18 cellular contexts compared by ENCODE assay signal in the genomic region with DNA sequence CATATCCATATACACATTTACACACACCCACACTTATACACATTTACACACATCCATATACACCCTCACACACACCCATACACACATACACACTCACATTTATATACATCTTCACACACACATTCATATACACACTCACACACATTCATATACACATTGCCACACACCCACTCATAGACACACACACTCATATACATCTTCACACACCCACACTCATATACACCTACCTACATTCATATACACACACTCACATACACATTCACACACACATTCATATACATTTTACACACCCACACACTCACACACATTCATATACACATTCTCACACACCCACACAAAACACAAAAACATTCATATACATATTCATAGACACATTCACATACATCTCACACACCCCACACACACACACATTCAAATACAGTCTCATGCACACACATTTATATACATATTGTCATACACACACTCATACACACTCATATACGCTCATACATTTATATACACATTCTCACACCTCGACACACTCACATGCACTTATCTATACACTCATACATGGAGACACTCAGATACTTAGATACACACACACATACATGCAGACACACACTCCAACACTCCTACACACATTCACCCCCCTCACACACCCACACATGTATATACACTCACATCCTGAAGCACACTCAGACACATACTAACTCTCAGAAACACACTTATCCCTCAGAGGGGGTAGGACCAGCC.
DNase-seq lines count a peak whose midpoint lies in the region; ATAC-seq, FAIRE-seq and TF ChIP-seq lines count a peak whose summit lies in the region.
"Had no signal": no experiment of that assay in that cellular context is flagged by ENCODE, and none has a peak within 500 bp of the region (broad histone marks: within the 10 kb centered on the region; RNA-seq: fewer than 3 reads in every experiment).

No MANE protein-coding gene starts in this region.

- H2AFZ ChIP-seq in HepG2 (ENCODE audit: low read length) (no peak overlapping the region), H1 (ENCODE audit: low read length) (no peak overlapping the region)

- H3K9ac ChIP-seq in HepG2 (ENCODE audit: insufficient read depth, low read depth, low read length) (no peak overlapping the region), H1 (replicated peaks in 1 of 4; ENCODE audit: extremely low read depth in 1 of 4, low read depth in 3 of 4, low read length in 3 of 4) (no peak overlapping the region)

- peak overlapping the region; percentile 99 for H2AK5ac ChIP-seq in H1 (ENCODE audit: low read depth, low read length)

- no peak for TF ChIP-seq POLR2A in HepG2 (IDR thresholded peaks at IDR 0.05; ENCODE audit: insufficient read depth in 1 of 2, low read depth in 2 of 2, low read length in 2 of 2)
- TF ChIP-seq POLR2A in right lobe of liver (IDR thresholded peaks at IDR 0.05) = no peak
- TF ChIP-seq POLR2A in H1 (IDR thresholded peaks at IDR 0.05; ENCODE audit: control extremely low read depth in 1 of 2, low read depth in 2 of 2, low read length in 2 of 2) = no peak

- H3K4me1 ChIP-seq in HepG2 (ENCODE audit: insufficient read depth, low read length) (peaks cover 54% of the 10 kb centered on the region), right lobe of liver (peaks cover 0 to 14% (median 6%) of the 10 kb centered on the region in 4 donors), H1 (replicated peaks in 1 of 4; ENCODE audit: control insufficient read depth in 3 of 4, insufficient read depth in 4 of 4, low read length in 3 of 4) (peaks cover 9 to 27% (median 14%) of the 10 kb centered on the region in 4 experiments)
- no peaks in the 10 kb centered on the region for H3K4me1 ChIP-seq in naive thymus-derived CD4-positive, alpha-beta T cell (ENCODE audit: control insufficient read depth in 2 of 2, insufficient read depth in 2 of 2, low read length in 2 of 2)

- H3K27me3 ChIP-seq in HepG2 (ENCODE audit: control insufficient read depth in 1 of 2, insufficient read depth in 2 of 2, low read length in 2 of 2) (peaks cover 0 to 17% of the 10 kb centered on the region in 2 experiments; a peak in 4 of 5 replicates), right lobe of liver (no peaks in the 10 kb centered on the region), H1 (replicated peaks in 1 of 4; ENCODE audit: control insufficient read depth in 3 of 4, extremely low read depth in 1 of 4, insufficient read depth in 3 of 4, low read length in 3 of 4) (no peaks in the 10 kb centered on the region)
- no peaks in the 10 kb centered on the region for H3K27me3 ChIP-seq in naive thymus-derived CD4-positive, alpha-beta T cell (ENCODE audit: control insufficient read depth in 2 of 2, insufficient read depth in 2 of 2, low read length in 2 of 2)

- FAIRE-seq in HepG2 (lab: Jason Lieb, UNC) (no peak), H1 (lab: Jason Lieb, UNC) (no peak)
- FAIRE-seq: A204.1 had no signal

- H3K36me3 ChIP-seq in HepG2 (replicated peaks in 1 of 2; ENCODE audit: control insufficient read depth in 1 of 2, insufficient read depth in 2 of 2, low read length in 2 of 2) (no peaks in the 10 kb centered on the region), right lobe of liver (no peaks in the 10 kb centered on the region), H1 (ENCODE audit: control insufficient read depth in 2 of 4, insufficient read depth in 4 of 4, low read length in 3 of 4) (no peaks in the 10 kb centered on the region)
- H3K36me3 ChIP-seq in naive thymus-derived CD4-positive, alpha-beta T cell (ENCODE audit: control insufficient read depth in 2 of 3, insufficient read depth in 3 of 3, low read length in 3 of 3) = no peaks in the 10 kb centered on the region

- peak overlapping the region; percentile 18 for H4K91ac ChIP-seq in H1 (replicated peaks; ENCODE audit: insufficient read length, low read length)

- no peak overlapping the region for H3K23ac ChIP-seq in H1 (ENCODE audit: insufficient read length)

- no peak overlapping the region for H3K18ac ChIP-seq in H1 (ENCODE audit: extremely low read depth, low read length)

- no peak overlapping the region for H2BK5ac ChIP-seq in H1 (ENCODE audit: low read depth, low read length)

- peaks cover 0 to 17% (median 0%) of the 10 kb centered on the region in 7 donors for H3K4me1 Mint-ChIP-seq in naive thymus-derived CD4-positive, alpha-beta T cell

- 0 out of 2 replicates have a peak overlapping the region, but pooled peaks have one; percentile 1 for H4K8ac ChIP-seq in H1 (ENCODE audit: extremely low read depth, insufficient read depth, low read length)

- H3K79me2 ChIP-seq in HepG2 (ENCODE audit: insufficient read depth, low read length) = no peaks in the 10 kb centered on the region
- H3K79me2 ChIP-seq in H1 (ENCODE audit: control insufficient read depth in 1 of 2, insufficient read depth in 2 of 2, low read length in 2 of 2) = no peaks in the 10 kb centered on the region

- H3K36me3 Mint-ChIP-seq in naive thymus-derived CD4-positive, alpha-beta T cell = no peaks in the 10 kb centered on the region
- H3K36me3 Mint-ChIP-seq: CD4-positive, CD25-positive, alpha-beta regulatory T cell had no signal

- TF ChIP-seq EP300 in HepG2 (IDR thresholded peaks at IDR 0.05; ENCODE audit: low read depth in 2 of 2, low read length in 2 of 2) = no peak
- TF ChIP-seq EP300 in HepG2 (CRISPR knock-in tag; IDR thresholded peaks at IDR 0.05; ENCODE audit: borderline replicate concordance) = no peak
- no peak for TF ChIP-seq EP300 in H1 (IDR thresholded peaks at IDR 0.05; ENCODE audit: borderline replicate concordance in 1 of 2, low read depth in 2 of 2, low read length in 2 of 2)

- H3K27ac ChIP-seq in HepG2 (ENCODE audit: extremely low read length, insufficient read depth, low read length) = no peak overlapping the region
- H3K27ac ChIP-seq in right lobe of liver = no peak overlapping the region
- no peak overlapping the region for H3K27ac ChIP-seq in H1 (ENCODE audit: low read depth, low read length)
- no peak overlapping the region for H3K27ac ChIP-seq in naive thymus-derived CD4-positive, alpha-beta T cell (ENCODE audit: low read depth, low read length)
- H3K27ac ChIP-seq: HL-60 had no signal

- H2BK20ac ChIP-seq in H1 (ENCODE audit: low read length) = peak overlapping the region; percentile 34; the same call in 1 of the 2 replicates

- H3K4ac ChIP-seq in H1 (replicated peaks; ENCODE audit: insufficient read length, low read depth, low read length) = peak overlapping the region; percentile 54

- H3K56ac ChIP-seq in H1 (replicated peaks; ENCODE audit: insufficient read length, low read depth, low read length) = peak overlapping the region; percentile 97

- CTCF ChIA-PET in HepG2 (lab: Yijun Ruan, JAX; ENCODE audit: low intra/inter-chr PET ratio, low total read pairs) = no interaction called here
- CTCF ChIA-PET in H1 (lab: Charles Lee; ENCODE audit: partially characterized antibody) = interaction anchor here (10.0 kb wide), 1 partner anchor 20 kb away, joined by 112 read pairs; no protein-coding TSS in a partner anchor
- CTCF ChIA-PET in naive thymus-derived CD4-positive, alpha-beta T cell (lab: Charles Lee) = no interaction called here

- no peak overlapping the region for H3K27ac Mint-ChIP-seq in naive thymus-derived CD4-positive, alpha-beta T cell
- H3K27ac Mint-ChIP-seq: CD4-positive, CD25-positive, alpha-beta regulatory T cell had no signal

- no peaks in the 10 kb centered on the region for H3K9me3 Mint-ChIP-seq in naive thymus-derived CD4-positive, alpha-beta T cell

- peaks cover 0 to 12% (median 0%) of the 10 kb centered on the region in 5 donors for H3K27me3 Mint-ChIP-seq in naive thymus-derived CD4-positive, alpha-beta T cell

- intact Hi-C loops in HepG2 (cut with micrococcal nuclease; ENCODE audit: unreplicated experiment) (loop anchor here (5.0 kb wide), 1 partner anchor 53 kb away; no protein-coding TSS in a partner anchor), right lobe of liver (cut with DNase I) (no loop called here)
- intact Hi-C loops in naive thymus-derived CD4-positive, alpha-beta T cell (cut with micrococcal nuclease) = no loop called here

- no peaks in the 10 kb centered on the region for H3K9me3 ChIP-seq in HepG2 (ENCODE audit: low read length)
- H3K9me3 ChIP-seq in right lobe of liver = no peaks in the 10 kb centered on the region
- no peaks in the 10 kb centered on the region for H3K9me3 ChIP-seq in H1 (ENCODE audit: insufficient read depth in 2 of 2, low read depth in 1 of 2, low read length in 1 of 2)
- H3K9me3 ChIP-seq in naive thymus-derived CD4-positive, alpha-beta T cell (ENCODE audit: control insufficient read depth in 2 of 3, low read length in 3 of 3) = no peaks in the 10 kb centered on the region

- H3K14ac ChIP-seq in H1 (ENCODE audit: insufficient read length) = no peak overlapping the region

- H4K20me1 ChIP-seq in HepG2 (ENCODE audit: insufficient read depth, low read length) = no peaks in the 10 kb centered on the region
- H4K20me1 ChIP-seq in H1 (replicated peaks in 1 of 2; ENCODE audit: control insufficient read depth in 1 of 2, insufficient read depth in 2 of 2, low read length in 2 of 2) = peaks cover 0 to 3% of the 10 kb centered on the region in 2 experiments

- no peak overlapping the region for H4K5ac ChIP-seq in H1 (ENCODE audit: insufficient read length, low read depth, low read length)

- H2BK15ac ChIP-seq in H1 (ENCODE audit: low read length) = 0 out of 2 replicates have a peak overlapping the region, but pooled peaks have one; percentile 100

- BruUV-seq in HepG2 (replicated peaks; lab: Mats Ljungman, UMichigan) = no TSS peak

- ATAC-seq in HepG2 = no peak
- no peak for ATAC-seq in right lobe of liver
- peak; percentile 22 for ATAC-seq in naive thymus-derived CD4-positive, alpha-beta T cell
- no peak for ATAC-seq in GM18870 (IDR thresholded peaks at IDR 0.05; ENCODE audit: unreplicated experiment)
- no peak for ATAC-seq in HG03095 (IDR thresholded peaks at IDR 0.05; ENCODE audit: unreplicated experiment)

- POLR2A ChIA-PET in HepG2 (lab: Yijun Ruan, JAX) = no interaction called here
- POLR2A ChIA-PET in H1 (lab: Charles Lee; ENCODE audit: partially characterized antibody) = interaction anchor here (6.3 kb wide), 1 partner anchor 9 kb away, joined by 35 read pairs; no protein-coding TSS in a partner anchor
- POLR2A ChIA-PET in naive thymus-derived CD4-positive, alpha-beta T cell (lab: Charles Lee) = no interaction called here

- H3K23me2 ChIP-seq in H1 (ENCODE audit: low read depth, low read length) = peaks cover 13% of the 10 kb centered on the region

- H3K4me3 ChIP-seq in HepG2 (replicated peaks in 1 of 3; ENCODE audit: insufficient read depth in 1 of 3, low read depth in 2 of 3, low read length in 3 of 3) (no peak overlapping the region), right lobe of liver (no peak overlapping the region), H1 (ENCODE audit: extremely low read depth in 1 of 4, insufficient read depth in 2 of 4, low read depth in 3 of 4, low read length in 4 of 4) (no peak overlapping the region)
- H3K4me3 ChIP-seq in naive thymus-derived CD4-positive, alpha-beta T cell (ENCODE audit: low read length) = no peak overlapping the region

- DNase-seq in HepG2 (ENCODE audit: low spot score) (no peak), right lobe of liver (no peak), H1 (ENCODE audit: low read depth in 1 of 2, low spot score in 2 of 2) (no peak), KG1 (lab: John Stamatoyannopoulos, UW) (no peak)
- DNase-seq in naive thymus-derived CD4-positive, alpha-beta T cell = no peak
- DNase-seq: CD4-positive, CD25-positive, alpha-beta regulatory T cell; EL; GF-D8; NCI-H1694; NCI-H2081; NCI-H2171; NCI-H526; OCI-M1; SW 1271 had no signal

- TF ChIP-seq RAD21 in HepG2 (CRISPR knock-in tag; IDR thresholded peaks at IDR 0.05) (no peak), H1 (IDR thresholded peaks at IDR 0.05 in 1 of 2, conservative IDR thresholded peaks at IDR 0.05 in 1 of 2; ENCODE audit: low read depth in 2 of 2, low read length in 2 of 2) (no peak)

- peaks cover 3% of the 10 kb centered on the region; the same call in 1 of the 2 replicates for H3K79me1 ChIP-seq in H1 (ENCODE audit: low read depth, low read length)

- 30% methylated on average over 2 of the region's 2 CpGs for WGBS in HepG2 (ENCODE audit: low lambda C conversion rate)
- 93% methylated on average over 2 of the region's 2 CpGs for WGBS in right lobe of liver (ENCODE audit: insufficient coverage, low coverage, low lambda C conversion rate, missing lambda C conversion rate)
- WGBS in H1 (ENCODE audit: extremely low coverage in 1 of 2, insufficient coverage in 1 of 2, insufficient read length in 1 of 2, insufficient replicate concordance in 2 of 2, low coverage in 1 of 2, low lambda C conversion rate in 2 of 2, missing lambda C conversion rate in 1 of 2), 2 experiments = 85 to 100% methylated on average over 2 of the region's 2 CpGs

- H2BK120ac ChIP-seq in H1 (replicated peaks; ENCODE audit: low read depth, low read length) = no peak overlapping the region

- H3K4me2 ChIP-seq in HepG2 (ENCODE audit: low read depth, low read length) (no peak overlapping the region), H1 (ENCODE audit: insufficient read depth in 1 of 2, low read depth in 2 of 2, low read length in 2 of 2) (no peak overlapping the region)

- no peak overlapping the region for H2BK12ac ChIP-seq in H1 (ENCODE audit: low read depth, low read length)

- H3K4me3 Mint-ChIP-seq in naive thymus-derived CD4-positive, alpha-beta T cell = no peak overlapping the region
- H3K4me3 Mint-ChIP-seq: CD4-positive, CD25-positive, alpha-beta regulatory T cell had no signal

- in situ Hi-C loops in HepG2 (cut with HindIII; ENCODE audit: extremely low pct_ligation_motif_present, low pct_unique_long_range_greater_than_20kb) = no loop called here

- TF ChIP-seq CTCF in HepG2 (CRISPR knock-in tag; IDR thresholded peaks at IDR 0.05) (no peak), right lobe of liver (IDR thresholded peaks at IDR 0.05) (no peak), H1 (IDR thresholded peaks at IDR 0.05; ENCODE audit: control extremely low read depth in 1 of 3, insufficient read depth in 1 of 3, low read depth in 1 of 3, low read length in 3 of 3) (no peak)
